In the genomic region with DNA sequence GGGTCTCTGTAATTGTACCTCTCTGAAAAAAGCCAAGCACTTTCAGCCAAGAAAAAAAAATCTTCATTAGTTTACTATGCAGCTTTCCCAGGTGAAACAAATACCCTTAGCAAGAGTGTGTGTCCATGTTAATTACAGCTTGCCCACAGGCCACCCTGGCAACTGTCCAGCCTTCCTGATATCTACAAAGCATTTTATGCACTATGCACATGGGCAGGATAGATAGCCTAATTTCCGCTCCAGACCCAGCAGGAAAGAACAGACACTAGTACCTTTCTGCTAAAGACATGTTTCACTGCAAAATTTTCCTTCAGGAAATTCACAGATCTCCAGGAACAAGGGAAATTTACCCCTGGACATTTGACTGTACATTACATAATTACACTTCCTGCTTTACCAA, we compare ENCODE assay signal across 19 cellular contexts. TPM values are rescaled to one million over a fixed set of nuclear protein-coding genes. Genes with fewer than 3 reads are reported as not detected.
DNase-seq lines count a peak whose midpoint lies in the region; ATAC-seq and TF ChIP-seq lines count a peak whose summit lies in the region.
"Had no signal": no experiment of that assay in that cellular context is flagged by ENCODE, and none has a peak within 500 bp of the region (broad histone marks: within the 10 kb centered on the region; RNA-seq: fewer than 3 reads in every experiment).

No MANE protein-coding gene starts in this region.

- TF ChIP-seq CTCF in body of pancreas (IDR thresholded peaks at IDR 0.05) (no peak), progenitor cell of endocrine pancreas (IDR thresholded peaks at IDR 0.05; ENCODE audit: unreplicated experiment) (no peak), lower leg skin (IDR thresholded peaks at IDR 0.05) (no peak)

- H3K36me3 ChIP-seq in body of pancreas (replicated peaks in 1 of 2; ENCODE audit: insufficient read depth in 1 of 2, low read depth in 2 of 2) = no peaks in the 10 kb centered on the region
- H3K36me3 ChIP-seq: brain microvascular endothelial cell had no signal

- no peak overlapping the region for H3K27ac Mint-ChIP-seq in progenitor cell of endocrine pancreas

- H3K4me1 Mint-ChIP-seq in progenitor cell of endocrine pancreas (ENCODE audit: low read depth) = no peaks in the 10 kb centered on the region

- no peaks in the 10 kb centered on the region for H3K9me3 ChIP-seq in body of pancreas

- no peak overlapping the region for H3K4me3 Mint-ChIP-seq in progenitor cell of endocrine pancreas (ENCODE audit: low read depth)

- H3K27ac ChIP-seq in body of pancreas = no peak overlapping the region
- H3K27ac ChIP-seq: 22Rv1, brain microvascular endothelial cell, HL-60 had no signal

- H3K4me3 ChIP-seq in body of pancreas (no peak overlapping the region), lower leg skin (ENCODE audit: low read depth, poor library complexity, severe bottlenecking) (no peak overlapping the region)

- H3K4me1 ChIP-seq in body of pancreas = no peaks in the 10 kb centered on the region

- no peaks in the 10 kb centered on the region for H3K36me3 Mint-ChIP-seq in progenitor cell of endocrine pancreas (ENCODE audit: insufficient read depth)

- H3K27me3 Mint-ChIP-seq in progenitor cell of endocrine pancreas = no peaks in the 10 kb centered on the region

- TF ChIP-seq POLR2A in body of pancreas (IDR thresholded peaks at IDR 0.05) (no peak), lower leg skin (IDR thresholded peaks at IDR 0.05) (no peak)

- ATAC-seq in body of pancreas = no peak
- ATAC-seq in HG03520 (IDR thresholded peaks at IDR 0.05; ENCODE audit: unreplicated experiment) = no peak

- WGBS in body of pancreas, 2 donors = 64 to 69% methylated on average over 1 of the region's 1 CpG
- WGBS in lower leg skin, 2 donors = 88 to 100% methylated on average over 1 of the region's 1 CpG

- H3K27me3 ChIP-seq in body of pancreas = no peaks in the 10 kb centered on the region
- H3K27me3 ChIP-seq: brain microvascular endothelial cell had no signal

- intact Hi-C loops in body of pancreas (cut with DNase I) = no loop called here
- intact Hi-C loops in lower leg skin (cut with DNase I; ENCODE audit: low total_unique reads) = no loop called here

- peak; percentile 16 for DNase-seq in DMS 273 (lab: John Stamatoyannopoulos, UW; ENCODE audit: unreplicated experiment)
- no peak for DNase-seq in DMS 273 treated with DMSO at 0.1 percent for 48 hours (lab: John Stamatoyannopoulos, UW)
- DNase-seq in NCI-H2081 treated with DMSO at 0.1 percent for 48 hours (lab: John Stamatoyannopoulos, UW) = peak; percentile 83
- peak in 3 of 4 donors; percentile 15 to 50 (median 40) for DNase-seq in body of pancreas
- DNase-seq in lung microvascular endothelial cell (ENCODE audit: low read depth in 2 of 2) = peak; percentile 16 to 75
- DNase-seq in progenitor cell of endocrine pancreas (ENCODE audit: low spot score, unreplicated experiment) = no peak
- DNase-seq in lower leg skin (ENCODE audit: low spot score in 2 of 2) = no peak
- DNase-seq: activated CD4-positive, alpha-beta T cell treated with anti-CD3 and anti-CD28 coated beads for 4 hours; AML-193; brain microvascular endothelial cell; EL; HCEC 1CT; mammary epithelial cell; NCI-H1694 treated with DMSO at 0.1 percent for 48 hours; NCI-H510A treated with DMSO at 0.1 percent for 48 hours; stimulated activated CD4-positive, alpha-beta T cell treated with anti-CD3 and anti-CD28 coated beads, Interleukin-12 subunit alpha, Interleukin-12 subunit beta, amount 100 ng/mL, for 4 hours had no signal

- no peaks in the 10 kb centered on the region for H3K9me3 Mint-ChIP-seq in progenitor cell of endocrine pancreas (ENCODE audit: low read depth)

RNA-seq across cellular contexts. Expression of gene CACNA2D1, which starts 24.4 kb away (rescaled TPM):
- total RNA-seq in body of pancreas (10 to 100 TPM in 1 of 2 donors, 1 to 10 TPM in 1; 5.4 to 32.0 TPM), lung microvascular endothelial cell (4.6 and 7.6 TPM in 2 replicates), progenitor cell of endocrine pancreas (25.1 and 27.4 TPM in 2 replicates), lower leg skin (10 to 100 TPM in 2 of 4 donors, 1 to 10 TPM in 2; 3.0 to 15.7 (median 8.6) TPM)

Comparison
In these comparisons a context has a peak if more than half of its experiments do, and no peak if none do; other contexts are left out.
1. DNase-seq: peak in DMS 273 (single experiment), NCI-H2081 treated with DMSO at 0.1 percent for 48 hours (single experiment), body of pancreas (3 of 4) and lung microvascular endothelial cell (2 of 2); none in DMS 273 treated with DMSO at 0.1 percent for 48 hours (single experiment), progenitor cell of endocrine pancreas (single experiment) and lower leg skin (0 of 2).